23 cellular contexts compared by ENCODE assay signal in the genomic region with DNA sequence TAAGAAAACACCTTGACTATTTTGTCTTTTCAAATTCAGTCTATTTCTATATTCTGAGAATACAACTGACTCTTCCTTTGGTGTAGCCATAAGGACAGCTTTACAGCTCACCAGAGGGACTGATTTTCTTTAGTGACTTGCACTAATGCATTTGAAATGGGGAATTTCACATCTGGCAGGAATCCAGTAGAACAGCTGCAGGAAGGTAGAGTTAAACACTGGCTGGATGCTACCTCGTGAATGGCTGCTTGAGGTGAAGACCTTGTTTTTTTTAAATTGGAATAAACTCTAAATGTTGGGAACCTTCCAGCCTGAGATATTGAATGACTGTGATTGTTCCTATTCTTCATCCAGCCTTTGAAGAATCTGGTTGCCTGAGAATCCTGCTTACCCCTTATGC.
"Had no signal": no experiment of that assay in that cellular context is flagged by ENCODE, and none has a peak within 500 bp of the region (broad histone marks: within the 10 kb centered on the region; RNA-seq: fewer than 3 reads in every experiment).

No MANE protein-coding gene starts in this region.

- DNase-seq: activated CD4-positive, alpha-beta memory T cell treated with anti-CD3 and anti-CD28 coated beads for 36 hours; activated CD4-positive, alpha-beta T cell treated with anti-CD3 and anti-CD28 coated beads, Interleukin-2, amount 10 ng/mL, durations not matched to agents 24 days and 14 days; activated CD8-positive, alpha-beta memory T cell treated with anti-CD3 and anti-CD28 coated beads, Interleukin-2, amount 50 U/mL, for 4 hours; activated effector memory CD4-positive, alpha-beta T cell treated with anti-CD3 and anti-CD28 coated beads, Interleukin-2, amount 50 U/mL, for 16 hours; activated naive CD4-positive, alpha-beta T cell treated with anti-CD3 and anti-CD28 coated beads, Interleukin-2, amount 10 ng/mL, durations not matched to agents 7 days and 5 days; activated T-cell treated with anti-CD3 and anti-CD28 coated beads, Interleukin-2, amount 50 U/mL, for 1 hour; amniotic stem cell; central memory CD4-positive, alpha-beta T cell; endodermal cell; foreskin keratinocyte; heart left ventricle; left lung; lower lobe of right lung; mucosa of descending colon; stimulated activated CD4-positive, alpha-beta T cell treated with anti-CD3 and anti-CD28 coated beads, Interleukin-15, amount 100 ng/mL, for 24 hours; stimulated activated CD4-positive, alpha-beta T cell treated with anti-CD3 and anti-CD28 coated beads, Interleukin-2, amount 100 ng/mL, for 24 hours; stimulated activated naive CD4-positive, alpha-beta T cell; T-helper 9 cell; testis; trophoblast cell had no signal

- ATAC-seq: activated CD4-positive, CD25-positive, alpha-beta regulatory T cell treated with anti-CD3 and anti-CD28 coated beads, Interleukin-2, amount 50 U/mL, for 24 hours; esophagus mucosa; foreskin keratinocyte; heart left ventricle; left lung; lower lobe of right lung; mucosa of descending colon; natural killer cell treated with Interleukin-12 subunit alpha and Interleukin-12 subunit beta and Interleukin-15 and Interleukin-18, amount 100 ng/mL, for 72 hours had no signal
